9 cellular contexts compared by ENCODE assay signal in the genomic region with DNA sequence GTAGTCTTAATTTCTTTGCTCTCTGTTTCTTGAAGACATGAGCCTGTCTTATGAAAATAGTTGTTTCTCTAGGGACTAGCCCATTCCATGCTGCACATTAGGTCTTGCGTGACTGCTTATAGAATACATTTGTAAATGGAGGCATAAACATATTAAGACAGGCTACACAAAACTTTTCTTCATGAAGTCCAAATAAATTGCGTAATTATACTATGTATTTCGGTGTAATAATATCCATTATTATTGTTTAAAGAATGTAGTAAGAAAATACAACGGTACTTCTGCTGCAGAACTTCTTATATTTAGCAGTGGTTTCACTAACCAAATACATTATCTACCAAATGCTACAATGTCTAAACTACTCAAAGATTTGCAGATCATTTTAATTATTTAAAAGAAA. TPM values are rescaled to one million over a fixed set of nuclear protein-coding genes. Genes with fewer than 3 reads are reported as not detected.
"Had no signal": no experiment of that assay in that cellular context is flagged by ENCODE, and none has a peak within 500 bp of the region (broad histone marks: within the 10 kb centered on the region; RNA-seq: fewer than 3 reads in every experiment).

No MANE protein-coding gene starts in this region.

- H3K9me3 ChIP-seq: HAP-1 had no signal

- ATAC-seq: GM23338, HCT116 had no signal

- H3K36me3 ChIP-seq: HAP-1 had no signal

- DNase-seq: H7, HFFc6, KG1 had no signal

- H2AFZ ChIP-seq: GM23338 had no signal

- H3K4me1 ChIP-seq: HAP-1 had no signal

- H3K4me2 ChIP-seq: GM23338 had no signal

- FAIRE-seq: HTR-8/SVneo had no signal

- H3K4me3 ChIP-seq: GM23338, HAP-1 had no signal

RNA-seq across cellular contexts. Expression of a gene that starts 8.5 kb away (rescaled TPM):
- total RNA-seq: GM23338, H7, HFFc6, HT-29 had no signal
- polyA plus RNA-seq: GM23338, IgD-negative memory B cell had no signal
